8 cellular contexts compared by ENCODE assay signal in the genomic region with DNA sequence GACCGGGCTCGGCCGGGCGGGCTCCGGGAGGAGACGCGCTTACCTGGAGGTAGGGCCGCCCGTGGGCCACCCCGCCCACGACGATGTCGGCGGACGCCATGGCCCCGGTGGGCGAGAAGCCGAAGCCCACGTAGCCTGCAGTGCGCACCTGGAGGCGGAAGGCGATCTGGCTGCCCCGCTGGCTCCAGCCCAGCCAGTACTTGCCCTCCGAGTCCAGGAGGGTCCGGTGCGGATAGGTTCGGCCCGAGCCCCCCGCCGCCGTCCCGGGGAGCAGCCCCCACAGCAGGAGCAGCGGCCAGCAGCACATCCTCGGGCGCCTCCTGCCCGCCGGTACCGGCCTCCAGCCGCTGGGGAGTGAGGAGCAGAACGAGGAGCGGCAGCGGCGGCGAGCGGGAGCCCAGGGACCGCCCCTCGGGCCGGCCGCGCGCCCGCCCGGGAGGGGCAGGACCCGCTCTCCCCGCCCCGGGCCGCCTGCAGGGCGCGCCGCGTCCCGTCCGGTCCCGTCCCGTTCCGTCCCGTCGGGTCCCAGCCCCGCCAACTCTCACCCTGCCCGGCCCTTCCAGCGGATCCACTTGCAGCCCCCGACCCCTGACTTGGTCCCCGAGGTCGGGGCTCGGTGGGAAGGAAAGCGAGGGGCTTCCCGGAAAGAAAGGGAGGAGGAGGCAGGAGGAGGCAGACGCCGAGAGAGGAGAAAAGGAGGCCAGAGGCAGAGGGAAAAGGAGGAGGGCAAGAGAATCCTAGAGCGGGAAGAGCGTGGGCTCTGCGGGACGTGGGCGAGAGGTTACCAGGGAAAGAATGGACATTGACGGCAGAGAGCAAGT. TPM values are rescaled to one million over a fixed set of nuclear protein-coding genes. Genes with fewer than 3 reads are reported as not detected.
A peak's percentile ranks its signal among the peaks of the same experiment; 100 is the strongest.
DNase-seq lines count a peak whose midpoint lies in the region; ATAC-seq and TF ChIP-seq lines count a peak whose summit lies in the region.

A gene (minus strand): TSS at position 356 of the 821 bp plus-strand sequence. CDS start 49 bp downstream, at position 307.

- no peak for DNase-seq in CD4-positive, CD25-positive, alpha-beta regulatory T cell
- DNase-seq in activated gamma-delta T cell (lab: John Stamatoyannopoulos, UW) = peak; percentile 10
- DNase-seq in left cardiac atrium = peak; percentile 47
- peak; percentile 61 for DNase-seq in progenitor cell of endocrine pancreas (ENCODE audit: low spot score, unreplicated experiment)
- DNase-seq in DMS114 treated with DMSO at 0.1 percent for 48 hours (lab: John Stamatoyannopoulos, UW; ENCODE audit: unreplicated experiment) = no peak
- no peak for DNase-seq in GF-D8 (lab: John Stamatoyannopoulos, UW)

- intact Hi-C loops in left cardiac atrium (cut with DNase I) = no loop called here

- peaks cover 0 to 3% of the 10 kb centered on the region in 2 experiments for H3K9me3 ChIP-seq in CD4-positive, CD25-positive, alpha-beta regulatory T cell (ENCODE audit: control insufficient read depth in 2 of 2, low read length in 2 of 2)

- H3K4me1 ChIP-seq in CD4-positive, CD25-positive, alpha-beta regulatory T cell (ENCODE audit: control insufficient read depth, insufficient read depth, low read length, poor library complexity, severe bottlenecking) = peaks cover 7% of the 10 kb centered on the region

- ATAC-seq in CD4-positive, CD25-positive, alpha-beta regulatory T cell (ENCODE audit: low read depth in 2 of 2) = peak; percentile 11 to 33
- ATAC-seq in GM19397 (IDR thresholded peaks at IDR 0.05; ENCODE audit: unreplicated experiment) = peak; percentile 74
- ATAC-seq in HG03460 (IDR thresholded peaks at IDR 0.05; ENCODE audit: unreplicated experiment) = peak; percentile 51
- peak; percentile 94 to 97 for ATAC-seq in left cardiac atrium

- H3K9me3 Mint-ChIP-seq in CD4-positive, CD25-positive, alpha-beta regulatory T cell = no peaks in the 10 kb centered on the region
- no peaks in the 10 kb centered on the region for H3K9me3 Mint-ChIP-seq in progenitor cell of endocrine pancreas (ENCODE audit: low read depth)

- H3K4me1 Mint-ChIP-seq in CD4-positive, CD25-positive, alpha-beta regulatory T cell = peaks cover 0 to 11% (median 5%) of the 10 kb centered on the region in 4 donors
- H3K4me1 Mint-ChIP-seq in progenitor cell of endocrine pancreas (ENCODE audit: low read depth) = no peaks in the 10 kb centered on the region

- no peak within 1 kb of the TSS for H3K27ac ChIP-seq in CD4-positive, CD25-positive, alpha-beta regulatory T cell (ENCODE audit: insufficient read depth, low read length, poor library complexity, severe bottlenecking)

- H3K27me3 Mint-ChIP-seq in CD4-positive, CD25-positive, alpha-beta regulatory T cell = peaks cover 54% of the 10 kb centered on the region
- peaks cover 66% of the 10 kb centered on the region for H3K27me3 Mint-ChIP-seq in progenitor cell of endocrine pancreas

- no peaks in the 10 kb centered on the region for H3K36me3 Mint-ChIP-seq in CD4-positive, CD25-positive, alpha-beta regulatory T cell
- no peaks in the 10 kb centered on the region for H3K36me3 Mint-ChIP-seq in progenitor cell of endocrine pancreas (ENCODE audit: insufficient read depth)

- H3K4me3 ChIP-seq in CD4-positive, CD25-positive, alpha-beta regulatory T cell (ENCODE audit: low read depth, low read length) = no peak within 1 kb of the TSS

- H3K36me3 ChIP-seq in CD4-positive, CD25-positive, alpha-beta regulatory T cell (ENCODE audit: control insufficient read depth, insufficient read depth, low read length) = no peaks in the 10 kb centered on the region

- TF ChIP-seq CTCF in progenitor cell of endocrine pancreas (IDR thresholded peaks at IDR 0.05; ENCODE audit: unreplicated experiment) = no peak

- H3K27ac Mint-ChIP-seq in CD4-positive, CD25-positive, alpha-beta regulatory T cell = no peak within 1 kb of the TSS
- peak within 1 kb of the TSS; percentile 80 for H3K27ac Mint-ChIP-seq in progenitor cell of endocrine pancreas

- H3K27me3 ChIP-seq in CD4-positive, CD25-positive, alpha-beta regulatory T cell (ENCODE audit: control insufficient read depth, insufficient read depth, low read length) = peaks cover 31% of the 10 kb centered on the region

- H3K4me3 Mint-ChIP-seq in CD4-positive, CD25-positive, alpha-beta regulatory T cell = peak within 1 kb of the TSS in 3 of 4 donors; percentile 26 to 68 (median 61)
- H3K4me3 Mint-ChIP-seq in progenitor cell of endocrine pancreas (ENCODE audit: low read depth) = peak within 1 kb of the TSS; percentile 82

RNA-seq across cellular contexts. Expression of the gene that starts here (rescaled TPM):
- not detected for total RNA-seq in CD4-positive, CD25-positive, alpha-beta regulatory T cell
- polyA plus RNA-seq in CD4-positive, CD25-positive, alpha-beta regulatory T cell = not detected
- total RNA-seq in left cardiac atrium (1 to 10 TPM; 2.2 to 3.6 TPM), progenitor cell of endocrine pancreas (8.4 and 8.9 TPM in 2 replicates)

Comparison
In these comparisons a context has a peak if more than half of its experiments do, and no peak if none do; other contexts are left out.
1. Peak in ATAC-seq in CD4-positive, CD25-positive, alpha-beta regulatory T cell; RNA of the gene not detected or under 1 TPM.
2. ATAC-seq: peak in every context shown above with its lines; median percentile 96 in left cardiac atrium; 74 in GM19397; 51 in HG03460; 22 in CD4-positive, CD25-positive, alpha-beta regulatory T cell.
3. DNase-seq: peak in activated gamma-delta T cell (single experiment), left cardiac atrium (single experiment) and progenitor cell of endocrine pancreas (single experiment); none in CD4-positive, CD25-positive, alpha-beta regulatory T cell (0 of 3), DMS114 treated with DMSO at 0.1 percent for 48 hours (single experiment) and GF-D8 (single experiment).